In the genomic region with DNA sequence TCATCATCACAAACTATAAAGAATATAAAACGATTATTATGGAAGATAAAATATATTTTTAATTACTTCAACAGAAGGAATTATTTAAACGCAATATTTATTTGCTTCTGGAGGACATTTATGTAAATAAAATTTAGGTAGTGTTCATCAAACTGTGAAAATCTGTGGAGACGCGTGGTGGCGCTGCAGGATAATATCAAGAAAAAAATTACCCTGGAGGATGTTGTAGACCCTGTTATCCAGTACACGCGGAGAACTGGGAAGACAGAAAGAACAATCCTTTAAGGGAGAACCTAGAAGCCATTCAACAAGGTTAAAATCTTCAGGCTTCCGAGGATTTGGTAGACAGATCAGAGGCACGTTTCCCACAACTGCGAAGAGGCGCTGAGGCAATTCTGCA, we compare ENCODE assay signal across 11 cellular contexts. TPM values are rescaled to one million over a fixed set of nuclear protein-coding genes. Genes with fewer than 3 reads are reported as not detected.
DNase-seq lines count a peak whose midpoint lies in the region; ATAC-seq and TF ChIP-seq lines count a peak whose summit lies in the region.
"Had no signal": no experiment of that assay in that cellular context is flagged by ENCODE, and none has a peak within 500 bp of the region (broad histone marks: within the 10 kb centered on the region; RNA-seq: fewer than 3 reads in every experiment).

A gene (plus strand): TSS at position 242 of the 400 bp plus-strand sequence. CDS start 189 bp downstream, outside the sequence.

- peak; percentile 62 for DNase-seq in LHCN-M2 (ENCODE audit: low read depth)
- peak; percentile 60 for DNase-seq in MCF 10A (ENCODE audit: unreplicated experiment)
- peak; percentile 41 for DNase-seq in myocyte (ENCODE audit: low read depth)
- no peak for DNase-seq in Kasumi-1 (lab: John Stamatoyannopoulos, UW)
- DNase-seq in NCI-H2081 treated with DMSO at 0.1 percent for 48 hours (lab: John Stamatoyannopoulos, UW) = no peak
- no peak for DNase-seq in hepatic stellate cell (ENCODE audit: low spot score)
- DNase-seq: activated B cell treated with CpG ODN at 0.5 μM for 24 hours, anterior cingulate cortex had no signal

- intact Hi-C loops in MCF 10A (cut with micrococcal nuclease) = no loop called here

- no peaks in the 10 kb centered on the region for H3K4me1 Mint-ChIP-seq in MCF 10A (ENCODE audit: insufficient read depth, unreplicated experiment)
- H3K4me1 Mint-ChIP-seq: activated B cell treated with CpG ODN at 0.5 μM for 24 hours had no signal

- no peaks in the 10 kb centered on the region for H3K27me3 Mint-ChIP-seq in MCF 10A (ENCODE audit: insufficient read depth, unreplicated experiment)

- ATAC-seq in HG02571 (IDR thresholded peaks at IDR 0.05; ENCODE audit: unreplicated experiment) = no peak

- no peaks in the 10 kb centered on the region for H3K36me3 Mint-ChIP-seq in MCF 10A (ENCODE audit: insufficient read depth, unreplicated experiment)

- POLR2A ChIA-PET in MCF 10A (lab: Yijun Ruan, JAX) = interaction anchor here (0.6 to 1.2 kb wide), 4 partner anchors 11 to 456 kb away, joined by 3 to 4 read pairs (median 4); a partner anchor contains a TSS

- H3K9me3 Mint-ChIP-seq in MCF 10A (ENCODE audit: unreplicated experiment) = peaks cover 13% of the 10 kb centered on the region

- H3K27ac Mint-ChIP-seq in MCF 10A (ENCODE audit: low read depth, unreplicated experiment) = no peak within 1 kb of the TSS
- H3K27ac Mint-ChIP-seq: activated B cell treated with CpG ODN at 0.5 μM for 24 hours had no signal

- CTCF ChIA-PET in MCF 10A (lab: Yijun Ruan, JAX) = interaction anchor here (0.5 to 2.5 kb wide), 12 partner anchors 9 to 359 kb away, joined by 3 to 22 read pairs (median 3); a partner anchor contains a TSS

- no peak within 1 kb of the TSS for H3K27ac ChIP-seq in C4-2B
- H3K27ac ChIP-seq: pancreas had no signal

- no TSS peak for BruUV-seq in MCF 10A (replicated peaks; lab: Mats Ljungman, UMichigan)

- peak; percentile 48 for TF ChIP-seq CTCF in C4-2B (conservative IDR thresholded peaks at IDR 0.05)
- TF ChIP-seq CTCF in MCF 10A (IDR thresholded peaks at IDR 0.05; ENCODE audit: unreplicated experiment) = peak; percentile 38

- peak within 1 kb of the TSS; percentile 72 for H3K4me3 Mint-ChIP-seq in MCF 10A (ENCODE audit: unreplicated experiment)
- H3K4me3 Mint-ChIP-seq: activated B cell treated with CpG ODN at 0.5 μM for 24 hours had no signal

RNA-seq across cellular contexts. Expression of the gene that starts here (rescaled TPM):
- 3.1 and 3.6 TPM in 2 replicates for total RNA-seq in LHCN-M2 (2014; rRNA removed)
- 0.74 TPM for polyA plus RNA-seq in LHCN-M2 (2012)
- 1.6 and 2.3 TPM in 2 replicates for total RNA-seq in MCF 10A (2022)
- total RNA-seq in myocyte = 5.4 and 7.2 TPM in 2 replicates
- polyA plus RNA-seq in myocyte (2012) = 1.8 TPM
- total RNA-seq: activated B cell treated with CpG ODN at 0.5 μM for 24 hours had no signal

Comparison
In these comparisons a context has a peak if more than half of its experiments do, and no peak if none do; other contexts are left out.
1. DNase-seq: peak in LHCN-M2 (single experiment), MCF 10A (single experiment) and myocyte (single experiment); none in Kasumi-1 (0 of 2), NCI-H2081 treated with DMSO at 0.1 percent for 48 hours (single experiment) and hepatic stellate cell (single experiment).